8 cellular contexts compared by ENCODE assay signal in the genomic region with DNA sequence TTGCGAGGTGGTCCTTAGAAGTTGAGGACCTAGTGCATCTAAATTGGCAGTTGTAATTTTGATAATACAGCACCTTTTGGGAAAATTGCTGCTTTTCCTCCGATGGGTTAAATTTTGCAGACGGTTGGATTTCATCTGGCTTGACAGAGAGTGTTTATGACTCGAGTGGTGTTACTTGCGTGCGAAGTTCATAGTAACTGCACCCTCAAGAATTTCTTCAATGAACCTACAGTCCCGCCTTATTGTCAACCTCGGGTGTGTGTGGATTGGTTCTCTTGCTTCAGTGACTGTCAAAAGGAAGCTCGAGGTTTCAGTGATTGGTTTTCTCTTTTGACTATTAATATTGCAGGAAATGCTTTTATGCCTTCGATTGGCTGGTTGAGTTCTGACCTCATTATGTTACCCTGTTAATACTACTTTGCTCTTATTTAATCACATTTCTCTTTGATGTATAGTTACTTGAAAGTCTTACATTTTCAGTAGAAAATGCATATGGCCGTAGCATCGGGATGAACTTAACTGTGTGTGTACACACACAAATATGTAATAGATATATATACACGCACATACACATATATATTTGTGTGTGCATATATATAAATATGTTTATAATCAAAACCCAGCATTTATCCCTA. TPM values are rescaled to one million over a fixed set of nuclear protein-coding genes. Genes with fewer than 3 reads are reported as not detected.
DNase-seq lines count a peak whose midpoint lies in the region; ATAC-seq, FAIRE-seq and TF ChIP-seq lines count a peak whose summit lies in the region.

No MANE protein-coding gene starts in this region.

- H3K27ac ChIP-seq in OCI-LY3 (ENCODE audit: low read length) (peak overlapping the region; percentile 28; the same call in 1 of the 2 replicates), neural progenitor cell (no peak overlapping the region), temporal lobe (ENCODE audit: low read depth, low read length) (peak overlapping the region; percentile 92)

- H4K20me1 ChIP-seq in OCI-LY3 (ENCODE audit: insufficient read depth, low read length) (peaks cover 52% of the 10 kb centered on the region), neural progenitor cell (ENCODE audit: low read depth) (peaks cover 56% of the 10 kb centered on the region)

- DNase-seq in DMS 273 (lab: John Stamatoyannopoulos, UW; ENCODE audit: unreplicated experiment) (peak; percentile 82), HTR-8/SVneo (ENCODE audit: insufficient read length, low spot score) (peak; percentile 84), fibroblast of the aortic adventitia (ENCODE audit: low read depth) (peak; percentile 89), neural progenitor cell (ENCODE audit: low spot score) (peak; percentile 43)
- DNase-seq in activated T-helper 9 cell treated with anti-CD3 and anti-CD28 coated beads, Interleukin-2, amount 50 U/mL, for 16 hours (ENCODE audit: low read depth): peak; percentile 25

- no peaks in the 10 kb centered on the region for H3K36me3 ChIP-seq in OCI-LY3 (replicated peaks; ENCODE audit: low read depth, low read length)
- no peaks in the 10 kb centered on the region for H3K36me3 ChIP-seq in neural progenitor cell

- FAIRE-seq in HTR-8/SVneo (lab: Jason Lieb, UNC): no peak

- peak; percentile 41 for ATAC-seq in GM21423 (IDR thresholded peaks at IDR 0.05; ENCODE audit: unreplicated experiment)

- no peaks in the 10 kb centered on the region for H3K27me3 ChIP-seq in OCI-LY3 (ENCODE audit: low read depth, low read length)
- peaks cover 29% of the 10 kb centered on the region for H3K27me3 ChIP-seq in neural progenitor cell

- H3K9ac ChIP-seq in OCI-LY3 (ENCODE audit: low read length) (peak overlapping the region; percentile 72), neural progenitor cell (peak overlapping the region; percentile 51)

- H3K4me1 ChIP-seq in OCI-LY3 (ENCODE audit: low read length): peaks cover 14% of the 10 kb centered on the region
- H3K4me1 ChIP-seq in neural progenitor cell: peaks cover 13% of the 10 kb centered on the region

- H3K4me2 ChIP-seq in OCI-LY3 (ENCODE audit: low read length) (peak overlapping the region; percentile 70), neural progenitor cell (peak overlapping the region; percentile 69)

- H2AFZ ChIP-seq in OCI-LY3 (ENCODE audit: low read depth, low read length) (no peak overlapping the region), neural progenitor cell (replicated peaks) (no peak overlapping the region)

- H3K79me2 ChIP-seq in OCI-LY3 (ENCODE audit: low read length) (peaks cover 58% of the 10 kb centered on the region), neural progenitor cell (ENCODE audit: low read depth) (peaks cover 58% of the 10 kb centered on the region)

- H3F3A ChIP-seq in neural progenitor cell (ENCODE audit: low read depth): peaks cover 15% of the 10 kb centered on the region

- H3K4me1 Mint-ChIP-seq in neural progenitor cell: peaks cover 17% of the 10 kb centered on the region

- peak overlapping the region; percentile 90 for H3K4me3 ChIP-seq in OCI-LY3 (ENCODE audit: low read length)
- peak overlapping the region; percentile 96 for H3K4me3 ChIP-seq in fibroblast of the aortic adventitia (ENCODE audit: low read depth, low read length)
- peak overlapping the region; percentile 74 for H3K4me3 ChIP-seq in neural progenitor cell

- peaks cover 11% of the 10 kb centered on the region for H3K36me3 Mint-ChIP-seq in neural progenitor cell

- TF ChIP-seq CTCF in OCI-LY3 (IDR thresholded peaks at IDR 0.05; ENCODE audit: low read depth, low read length) (no peak), fibroblast of the aortic adventitia (IDR thresholded peaks at IDR 0.05; ENCODE audit: insufficient read depth, low read length) (no peak), neural progenitor cell (IDR thresholded peaks at IDR 0.05) (no peak)

- peaks cover 2% of the 10 kb centered on the region for H3K9me3 Mint-ChIP-seq in neural progenitor cell

- H3K9me3 ChIP-seq in OCI-LY3 (ENCODE audit: insufficient read depth, low read length) (no peaks in the 10 kb centered on the region), neural progenitor cell (ENCODE audit: low read depth) (no peaks in the 10 kb centered on the region)

- peaks cover 10% of the 10 kb centered on the region for H3K27me3 Mint-ChIP-seq in neural progenitor cell (ENCODE audit: insufficient read depth, low read depth)

- peak overlapping the region; percentile 94 for H3K4me3 Mint-ChIP-seq in neural progenitor cell

- peak overlapping the region; percentile 13 for H3K27ac Mint-ChIP-seq in neural progenitor cell

RNA-seq across cellular contexts. Expression of gene EPC2, which starts 1.5 kb away (rescaled TPM):
- 22.4 and 31.7 TPM in 2 replicates for total RNA-seq in fibroblast of the aortic adventitia (ENCODE audit: low replicate concordance)
- total RNA-seq in neural progenitor cell (ENCODE audit: low replicate concordance): 28.0 and 39.3 TPM in 2 replicates
- total RNA-seq in temporal lobe: 70.6 TPM

Comparison
In these comparisons a context has a peak if more than half of its experiments do, and no peak if none do; other contexts are left out.
1. DNase-seq: peak in every context shown above with its lines; median percentile 89 in fibroblast of the aortic adventitia; 84 in HTR-8/SVneo; 82 in DMS 273; 43 in neural progenitor cell; 25 in activated T-helper 9 cell treated with anti-CD3 and anti-CD28 coated beads, Interleukin-2, amount 50 U/mL, for 16 hours.